In genomic region chr17:1710807-1711553, GRCh38 we compare ENCODE assay signal across 1 cellular context.
TF ChIP-seq lines count a peak whose summit lies in the region.

No MANE protein-coding gene starts in this region.

TF ChIP-seq in GM23338, 12 proteins besides CTCF, POLR2A, EP300 and RAD21:
- TF ChIP-seq REST (IDR thresholded peaks at IDR 0.05; ENCODE audit: unreplicated experiment) (no peak), NANOG (IDR thresholded peaks at IDR 0.05; ENCODE audit: borderline replicate concordance) (no peak), ZNF114 (CRISPR knock-in tag; IDR thresholded peaks at IDR 0.05) (no peak), ZNF462 (CRISPR knock-in tag; IDR thresholded peaks at IDR 0.05) (no peak), EZH2 (IDR thresholded peaks at IDR 0.05; ENCODE audit: low read depth, unreplicated experiment) (no peak), EZH2phosphoT487 (IDR thresholded peaks at IDR 0.05; ENCODE audit: unreplicated experiment) (no peak), CREB1 (CRISPR knock-in tag; IDR thresholded peaks at IDR 0.05; ENCODE audit: low read depth) (no peak), ZNF331 (CRISPR knock-in tag; IDR thresholded peaks at IDR 0.05; ENCODE audit: low read depth) (no peak)
